ENCODE assay signal across 21 cellular contexts in the genomic region with DNA sequence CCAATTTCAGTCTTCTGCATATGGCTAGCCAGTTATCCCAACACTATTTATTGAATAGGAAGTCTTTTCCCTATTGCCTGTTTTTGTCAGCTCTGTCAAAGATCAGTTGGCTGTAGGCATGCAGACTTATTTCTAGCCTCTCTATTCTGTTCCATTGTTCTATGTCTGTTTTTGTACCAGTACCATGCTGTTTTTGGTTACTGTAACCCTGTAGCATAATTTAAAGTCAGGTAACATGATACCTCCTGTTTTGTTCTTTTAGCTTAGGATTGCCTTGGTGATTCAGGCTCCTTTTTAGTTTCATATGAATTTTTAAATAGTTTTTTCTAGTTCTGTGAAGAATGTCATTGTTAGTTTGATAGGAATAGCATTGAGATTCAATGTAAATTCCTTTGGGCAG.
"Had no signal": no experiment of that assay in that cellular context is flagged by ENCODE, and none has a peak within 500 bp of the region (broad histone marks: within the 10 kb centered on the region; RNA-seq: fewer than 3 reads in every experiment).

No MANE protein-coding gene starts in this region.

- H3K27me3 ChIP-seq: neutrophil, upper lobe of left lung had no signal

- H3K4me3 ChIP-seq: lung, thoracic aorta, upper lobe of left lung had no signal

- DNase-seq: activated CD4-positive, alpha-beta T cell treated with anti-CD3 and anti-CD28 coated beads, Interleukin-2, amount 10 ng/mL, durations not matched to agents 24 days and 14 days; activated CD8-positive, alpha-beta T cell treated with anti-CD3 and anti-CD28 coated beads for 36 hours; activated naive CD4-positive, alpha-beta T cell; activated naive CD8-positive, alpha-beta T cell treated with anti-CD3 and anti-CD28 coated beads for 36 hours; activated T-cell treated with anti-CD3 and anti-CD28 coated beads, Interleukin-2, amount 50 U/mL, for 1 hour; amygdala; caudate nucleus; endodermal cell; foreskin melanocyte; glutamatergic neuron; hippocampal formation; islet precursor cell; left colon; stimulated activated naive B cell treated with anti-CD40 and anti-IgM and Interleukin-4, amounts not matched to agents 10 μg/mL and 1 μg/mL and 100 μg/mL, for 72 hours; T1000; upper lobe of left lung had no signal

- H3K27ac ChIP-seq: neutrophil, thoracic aorta, upper lobe of left lung had no signal

- H3K36me3 ChIP-seq: neutrophil, thoracic aorta, upper lobe of left lung had no signal

- ATAC-seq: activated CD8-positive, alpha-beta T cell treated with anti-CD3 and anti-CD28 coated beads for 36 hours; activated T-helper 17 cell treated with anti-CD3 and anti-CD28 coated beads, Interleukin-2, amount 50 U/mL, for 72 hours; left colon; natural killer cell treated with Interleukin-12 subunit alpha and Interleukin-12 subunit beta and Interleukin-15 and Interleukin-18, amount 100 ng/mL, for 72 hours; stimulated activated naive B cell treated with anti-CD40 and anti-IgM and Interleukin-4, amounts not matched to agents 10 μg/mL and 1 μg/mL and 100 μg/mL, for 72 hours had no signal

- H3K9me3 ChIP-seq: neutrophil, thoracic aorta, upper lobe of left lung had no signal

- H3K4me1 ChIP-seq: upper lobe of left lung had no signal
